ENCODE assay signal across 2 cellular contexts in the genomic region with DNA sequence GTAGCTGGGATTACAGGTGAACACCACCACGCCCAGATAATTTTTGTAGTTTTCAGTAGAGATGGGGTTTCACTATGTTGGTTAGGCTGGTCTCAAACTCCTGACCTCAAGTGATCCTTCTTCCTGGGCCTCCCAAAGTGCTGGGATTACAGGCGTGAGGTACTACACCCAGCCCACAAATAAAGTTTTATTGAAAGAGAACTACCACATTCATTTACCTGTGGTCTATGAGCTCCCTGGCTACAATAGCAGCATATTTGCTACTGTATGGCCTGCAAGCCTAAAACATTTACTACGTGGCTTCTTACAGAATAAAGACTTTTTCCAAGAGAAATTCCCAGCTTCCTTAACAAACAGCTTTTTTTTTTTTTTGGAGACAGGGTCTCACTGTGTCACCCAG.
TF ChIP-seq lines count a peak whose summit lies in the region.

No MANE protein-coding gene starts in this region.

TF ChIP-seq in HEK293T, 16 proteins besides CTCF, POLR2A, EP300 and RAD21 (continued from another document):
- TF ChIP-seq ZNF384 (IDR thresholded peaks at IDR 0.05) (peak; percentile 65), SUZ12 (IDR thresholded peaks at IDR 0.05) (no peak), TARDBP (IDR thresholded peaks at IDR 0.05) (no peak), CTBP1 (IDR thresholded peaks at IDR 0.05; ENCODE audit: borderline replicate concordance) (no peak), FOXM1 (IDR thresholded peaks at IDR 0.05; ENCODE audit: borderline replicate concordance) (no peak), LEF1 (IDR thresholded peaks at IDR 0.05; ENCODE audit: borderline replicate concordance) (no peak)
TF ChIP-seq in HEK293T: peak in this region for 1.

TF ChIP-seq in GM12878, 131 proteins besides CTCF, POLR2A, EP300 and RAD21:
- peak; percentile 84 for TF ChIP-seq ZBTB40 (IDR thresholded peaks at IDR 0.05; ENCODE audit: borderline replicate concordance)
- no peak for TF ChIP-seq PML (IDR thresholded peaks at IDR 0.05; ENCODE audit: low read length)
- TF ChIP-seq FOXK2 (IDR thresholded peaks at IDR 0.05) = no peak
- no peak for TF ChIP-seq TCF7 (IDR thresholded peaks at IDR 0.05; ENCODE audit: borderline replicate concordance)
TF ChIP-seq in GM12878: peak in this region for 1.
